In the genomic region with DNA sequence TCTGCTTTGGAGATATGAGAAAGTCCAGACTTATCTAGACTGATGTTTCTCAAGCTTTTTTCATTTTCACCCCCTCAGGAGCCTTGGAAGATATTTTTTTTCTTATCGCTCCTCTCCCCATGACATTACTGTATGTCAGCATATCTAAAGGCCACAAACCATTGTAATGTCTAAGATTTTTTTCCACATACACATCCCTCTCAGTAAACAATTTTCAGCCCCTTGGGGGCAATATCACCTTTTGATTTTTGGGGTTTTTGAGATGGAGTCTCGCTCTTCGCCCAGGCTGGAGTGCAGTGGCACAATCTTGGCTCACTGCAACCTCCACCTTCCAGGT, we compare ENCODE assay signal across 1 cellular context.
TF ChIP-seq lines count a peak whose summit lies in the region.

No MANE protein-coding gene starts in this region.

TF ChIP-seq in SK-N-SH treated with all-trans-retinoic acid at 6 μM for 48 hours, 23 proteins besides CTCF, POLR2A, EP300 and RAD21 (continued from another document):
- TF ChIP-seq OSR1 (CRISPR knock-in tag; IDR thresholded peaks at IDR 0.05): no peak
- TF ChIP-seq TCF4 (CRISPR knock-in tag; IDR thresholded peaks at IDR 0.05; ENCODE audit: borderline replicate concordance): no peak
- TF ChIP-seq, protein P1, sequence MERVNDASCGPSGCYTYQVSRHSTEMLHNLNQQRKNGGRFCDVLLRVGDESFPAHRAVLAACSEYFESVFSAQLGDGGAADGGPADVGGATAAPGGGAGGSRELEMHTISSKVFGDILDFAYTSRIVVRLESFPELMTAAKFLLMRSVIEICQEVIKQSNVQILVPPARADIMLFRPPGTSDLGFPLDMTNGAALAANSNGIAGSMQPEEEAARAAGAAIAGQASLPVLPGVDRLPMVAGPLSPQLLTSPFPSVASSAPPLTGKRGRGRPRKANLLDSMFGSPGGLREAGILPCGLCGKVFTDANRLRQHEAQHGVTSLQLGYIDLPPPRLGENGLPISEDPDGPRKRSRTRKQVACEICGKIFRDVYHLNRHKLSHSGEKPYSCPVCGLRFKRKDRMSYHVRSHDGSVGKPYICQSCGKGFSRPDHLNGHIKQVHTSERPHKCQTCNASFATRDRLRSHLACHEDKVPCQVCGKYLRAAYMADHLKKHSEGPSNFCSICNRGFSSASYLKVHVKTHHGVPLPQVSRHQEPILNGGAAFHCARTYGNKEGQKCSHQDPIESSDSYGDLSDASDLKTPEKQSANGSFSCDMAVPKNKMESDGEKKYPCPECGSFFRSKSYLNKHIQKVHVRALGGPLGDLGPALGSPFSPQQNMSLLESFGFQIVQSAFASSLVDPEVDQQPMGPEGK (CRISPR knock-in tag; IDR thresholded peaks at IDR 0.05; ENCODE audit: borderline replicate concordance): no peak
- no peak for TF ChIP-seq ISL1 (CRISPR knock-in tag; IDR thresholded peaks at IDR 0.05)
- no peak for TF ChIP-seq RARB (CRISPR knock-in tag; IDR thresholded peaks at IDR 0.05)
- TF ChIP-seq ZC3H10 (CRISPR knock-in tag; IDR thresholded peaks at IDR 0.05): no peak
- TF ChIP-seq GLIS3 (CRISPR knock-in tag; IDR thresholded peaks at IDR 0.05): no peak
- TF ChIP-seq ZNF8 (CRISPR knock-in tag; IDR thresholded peaks at IDR 0.05): no peak
- no peak for TF ChIP-seq TSHZ2 (CRISPR knock-in tag; IDR thresholded peaks at IDR 0.05)
- no peak for TF ChIP-seq ZFP30 (CRISPR knock-in tag; IDR thresholded peaks at IDR 0.05)
- no peak for TF ChIP-seq CSRNP3 (CRISPR knock-in tag; IDR thresholded peaks at IDR 0.05)
